Comparison of ENCODE assay signal across 13 cellular contexts in genomic region chr5:111691914-111692313, GRCh38.
DNase-seq lines count a peak whose midpoint lies in the region; TF ChIP-seq lines count a peak whose summit lies in the region.
"Had no signal": no experiment of that assay in that cellular context is flagged by ENCODE, and none has a peak within 500 bp of the region (broad histone marks: within the 10 kb centered on the region; RNA-seq: fewer than 3 reads in every experiment).

No MANE protein-coding gene starts in this region.

- no peaks in the 10 kb centered on the region for H3K36me3 Mint-ChIP-seq in activated naive CD4-positive, alpha-beta T cell treated with anti-CD3 and anti-CD28 coated beads, Interleukin-2, amount 10 ng/mL, durations not matched to agents 7 days and 5 days
- H3K36me3 Mint-ChIP-seq: CD4-positive, CD25-positive, alpha-beta regulatory T cell had no signal

- peaks cover 6% of the 10 kb centered on the region for H3K27me3 Mint-ChIP-seq in activated naive CD4-positive, alpha-beta T cell treated with anti-CD3 and anti-CD28 coated beads, Interleukin-2, amount 10 ng/mL, durations not matched to agents 7 days and 5 days
- H3K27me3 Mint-ChIP-seq: CD4-positive, CD25-positive, alpha-beta regulatory T cell had no signal

- H3K4me3 ChIP-seq in choroid plexus epithelial cell (ENCODE audit: low read depth, low read length) = no peak overlapping the region
- no peak overlapping the region for H3K4me3 ChIP-seq in fibroblast of villous mesenchyme (ENCODE audit: low read depth, low read length)
- H3K4me3 ChIP-seq: BLaER1 treated with 17β-estradiol and CSF1 and Interleukin-3, amounts not matched to agents 10 nM and 100 nM; HAP-1 had no signal

- DNase-seq in GM03348 (ENCODE audit: low spot score) = peak; percentile 18
- DNase-seq in choroid plexus epithelial cell (ENCODE audit: low read depth) = peak; percentile 49
- peak; percentile 32 for DNase-seq in fibroblast of villous mesenchyme (ENCODE audit: low read depth)
- peak; percentile 76 for DNase-seq in stromal cell of bone marrow (ENCODE audit: low read depth)
- no peak for DNase-seq in SIG-M5 treated with dmso at 0.1 percent for 504 hours (lab: John Stamatoyannopoulos, UW; ENCODE audit: unreplicated experiment)
- DNase-seq in activated naive CD4-positive, alpha-beta T cell treated with anti-CD3 and anti-CD28 coated beads, Interleukin-2, amount 10 ng/mL, durations not matched to agents 7 days and 5 days = no peak
- DNase-seq in NCI-H345 (lab: John Stamatoyannopoulos, UW) = no peak
- DNase-seq: 8988T; AML-193; CD4-positive, CD25-positive, alpha-beta regulatory T cell; DMS53 had no signal

- no peaks in the 10 kb centered on the region for H3K4me1 Mint-ChIP-seq in activated naive CD4-positive, alpha-beta T cell treated with anti-CD3 and anti-CD28 coated beads, Interleukin-2, amount 10 ng/mL, durations not matched to agents 7 days and 5 days
- H3K4me1 Mint-ChIP-seq: CD4-positive, CD25-positive, alpha-beta regulatory T cell had no signal

- H3K4me3 Mint-ChIP-seq in activated naive CD4-positive, alpha-beta T cell treated with anti-CD3 and anti-CD28 coated beads, Interleukin-2, amount 10 ng/mL, durations not matched to agents 7 days and 5 days = no peak overlapping the region
- H3K4me3 Mint-ChIP-seq: CD4-positive, CD25-positive, alpha-beta regulatory T cell had no signal

- TF ChIP-seq CTCF in choroid plexus epithelial cell (conservative IDR thresholded peaks at IDR 0.05; ENCODE audit: low read depth, low read length) = no peak
- no peak for TF ChIP-seq CTCF in fibroblast of villous mesenchyme (IDR thresholded peaks at IDR 0.05; ENCODE audit: insufficient read depth, low read depth, low read length)

- H3K9me3 Mint-ChIP-seq in activated naive CD4-positive, alpha-beta T cell treated with anti-CD3 and anti-CD28 coated beads, Interleukin-2, amount 10 ng/mL, durations not matched to agents 7 days and 5 days = no peaks in the 10 kb centered on the region
- H3K9me3 Mint-ChIP-seq: CD4-positive, CD25-positive, alpha-beta regulatory T cell had no signal

- H3K27ac Mint-ChIP-seq in activated naive CD4-positive, alpha-beta T cell treated with anti-CD3 and anti-CD28 coated beads, Interleukin-2, amount 10 ng/mL, durations not matched to agents 7 days and 5 days = no peak overlapping the region

- CTCF ChIA-PET in activated naive CD4-positive, alpha-beta T cell treated with anti-CD3 and anti-CD28 coated beads, Interleukin-2, amount 10 ng/mL, durations not matched to agents 7 days and 5 days (lab: Charles Lee) = no interaction called here

Comparison
In these comparisons a context has a peak if more than half of its experiments do, and no peak if none do; other contexts are left out.
1. DNase-seq: peak in GM03348 (single experiment), choroid plexus epithelial cell (single experiment), fibroblast of villous mesenchyme (single experiment) and stromal cell of bone marrow (single experiment); none in SIG-M5 treated with dmso at 0.1 percent for 504 hours (single experiment), activated naive CD4-positive, alpha-beta T cell treated with anti-CD3 and anti-CD28 coated beads, Interleukin-2, amount 10 ng/mL, durations not matched to agents 7 days and 5 days (single experiment) and NCI-H345 (single experiment).